ENCODE assay signal across 8 cellular contexts in genomic region chr3:184712579-184713355, GRCh38. TPM values are rescaled to one million over a fixed set of nuclear protein-coding genes. Genes with fewer than 3 reads are reported as not detected.
DNase-seq lines count a peak whose midpoint lies in the region; ATAC-seq, FAIRE-seq and TF ChIP-seq lines count a peak whose summit lies in the region.

No MANE protein-coding gene starts in this region.

- H3K4me1 ChIP-seq in kidney (ENCODE audit: control insufficient read depth in 1 of 2, insufficient read depth in 1 of 2, low read depth in 1 of 2, low read length in 2 of 2) (peaks cover 10 to 11% of the 10 kb centered on the region in 2 donors), thymus (ENCODE audit: control insufficient read depth, insufficient read depth, low read length) (peaks cover 10% of the 10 kb centered on the region)

- peaks cover 29% of the 10 kb centered on the region for H3K4me1 Mint-ChIP-seq in activated CD8-positive, alpha-beta memory T cell treated with anti-CD3 and anti-CD28 coated beads, Interleukin-2, amount 10 ng/mL, durations not matched to agents 7 days and 5 days
- H3K4me1 Mint-ChIP-seq in activated naive CD8-positive, alpha-beta T cell treated with anti-CD3 and anti-CD28 coated beads for 36 hours, result peaks cover 23% of the 10 kb centered on the region

- ATAC-seq in activated CD8-positive, alpha-beta memory T cell treated with anti-CD3 and anti-CD28 coated beads, Interleukin-2, amount 10 ng/mL, durations not matched to agents 7 days and 5 days, result peak; percentile 3
- ATAC-seq in GM19463 (IDR thresholded peaks at IDR 0.05; ENCODE audit: unreplicated experiment), result no peak

- H3K36me3 ChIP-seq in kidney (ENCODE audit: control insufficient read depth in 1 of 2, insufficient read depth in 2 of 2, low read length in 2 of 2) (no peaks in the 10 kb centered on the region), thymus (ENCODE audit: control insufficient read depth, insufficient read depth) (no peaks in the 10 kb centered on the region)

- no peaks in the 10 kb centered on the region for H3K9me3 ChIP-seq in kidney (ENCODE audit: control insufficient read depth in 1 of 2, low read length in 2 of 2)
- no peaks in the 10 kb centered on the region for H3K9me3 ChIP-seq in thymus (ENCODE audit: control insufficient read depth)

- no peaks in the 10 kb centered on the region for H3K27me3 ChIP-seq in thymus (ENCODE audit: control insufficient read depth, insufficient read depth)

- peak overlapping the region; percentile 32 to 48 for H3K9ac ChIP-seq in kidney (ENCODE audit: low read length in 2 of 2)

- H3K9me3 Mint-ChIP-seq in activated CD8-positive, alpha-beta memory T cell treated with anti-CD3 and anti-CD28 coated beads, Interleukin-2, amount 10 ng/mL, durations not matched to agents 7 days and 5 days (ENCODE audit: low read depth), result peaks cover 1% of the 10 kb centered on the region
- no peaks in the 10 kb centered on the region for H3K9me3 Mint-ChIP-seq in activated naive CD8-positive, alpha-beta T cell treated with anti-CD3 and anti-CD28 coated beads for 36 hours

- peak overlapping the region; percentile 83 to 89 for H3K4me3 ChIP-seq in kidney (ENCODE audit: low read length in 2 of 2)
- peak overlapping the region; percentile 96 for H3K4me3 ChIP-seq in thymus (ENCODE audit: low read length)

- H3K27ac Mint-ChIP-seq in activated CD8-positive, alpha-beta memory T cell treated with anti-CD3 and anti-CD28 coated beads, Interleukin-2, amount 10 ng/mL, durations not matched to agents 7 days and 5 days, result peak overlapping the region; percentile 79
- H3K27ac Mint-ChIP-seq in activated naive CD8-positive, alpha-beta T cell treated with anti-CD3 and anti-CD28 coated beads for 36 hours, result peak overlapping the region; percentile 54

- intact Hi-C loops in kidney (cut with DNase I), result no loop called here

- H3K27ac ChIP-seq in kidney (ENCODE audit: low read depth in 2 of 2, low read length in 2 of 2) (no peak overlapping the region), thymus (ENCODE audit: low read depth) (peak overlapping the region; percentile 94)

- CTCF ChIA-PET in activated CD8-positive, alpha-beta memory T cell treated with anti-CD3 and anti-CD28 coated beads, Interleukin-2, amount 10 ng/mL, durations not matched to agents 7 days and 5 days (lab: Charles Lee), result interaction anchor here (0.7 to 2.9 kb wide), 3 partner anchors 125 to 557 kb away, joined by 3 to 15 read pairs (median 3); partner anchors contain the start of genes DVL3 and EPHB3

- FAIRE-seq in kidney (lab: Jason Lieb, UNC), result no peak

- H3K27me3 Mint-ChIP-seq in activated CD8-positive, alpha-beta memory T cell treated with anti-CD3 and anti-CD28 coated beads, Interleukin-2, amount 10 ng/mL, durations not matched to agents 7 days and 5 days, result peaks cover 27% of the 10 kb centered on the region
- peaks cover 4% of the 10 kb centered on the region for H3K27me3 Mint-ChIP-seq in activated naive CD8-positive, alpha-beta T cell treated with anti-CD3 and anti-CD28 coated beads for 36 hours

- 33% methylated on average over 7 of the region's 7 CpGs for WGBS in thymus

- H3K36me3 Mint-ChIP-seq in activated CD8-positive, alpha-beta memory T cell treated with anti-CD3 and anti-CD28 coated beads, Interleukin-2, amount 10 ng/mL, durations not matched to agents 7 days and 5 days, result peaks cover 11% of the 10 kb centered on the region
- peaks cover 34% of the 10 kb centered on the region for H3K36me3 Mint-ChIP-seq in activated naive CD8-positive, alpha-beta T cell treated with anti-CD3 and anti-CD28 coated beads for 36 hours

- H3K4me3 Mint-ChIP-seq in activated CD8-positive, alpha-beta memory T cell treated with anti-CD3 and anti-CD28 coated beads, Interleukin-2, amount 10 ng/mL, durations not matched to agents 7 days and 5 days, result peak overlapping the region; percentile 75
- H3K4me3 Mint-ChIP-seq in activated naive CD8-positive, alpha-beta T cell treated with anti-CD3 and anti-CD28 coated beads for 36 hours, result peak overlapping the region; percentile 91

- no peak for TF ChIP-seq CTCF in kidney (IDR thresholded peaks at IDR 0.05; ENCODE audit: borderline replicate concordance, extremely low read depth, insufficient read depth)

- no peak for DNase-seq in activated CD8-positive, alpha-beta memory T cell treated with anti-CD3 and anti-CD28 coated beads, Interleukin-2, amount 10 ng/mL, durations not matched to agents 7 days and 5 days
- DNase-seq in activated CD8-positive, alpha-beta memory T cell treated with anti-CD3 and anti-CD28 coated beads, Interleukin-2, amount 50 U/mL, for 48 hours, result no peak
- DNase-seq in activated naive CD8-positive, alpha-beta T cell treated with anti-CD3 and anti-CD28 coated beads for 36 hours, result no peak
- DNase-seq in kidney (no peak), H4 (ENCODE audit: low spot score) (no peak), 8988T (no peak)

RNA-seq across cellular contexts. Expression of gene MAGEF1, which starts 0.9 kb away (rescaled TPM):
- 1 to 10 TPM; 2.8 to 5.9 TPM for total RNA-seq in activated CD8-positive, alpha-beta memory T cell treated with anti-CD3 and anti-CD28 coated beads, Interleukin-2, amount 10 ng/mL, durations not matched to agents 7 days and 5 days
- total RNA-seq in activated naive CD8-positive, alpha-beta T cell treated with anti-CD3 and anti-CD28 coated beads for 36 hours, result 10 to 100 TPM; 22.5 to 26.9 TPM
- total RNA-seq in kidney, result 37.9 TPM
- polyA plus RNA-seq in kidney (ENCODE audit: insufficient read depth, low read depth, low replicate concordance) (50.0 TPM), thymus (62.4 TPM)
- 51.8 and 55.4 TPM in 2 replicates for total RNA-seq in H4 (2014; rRNA removed; shearing (Covaris generic))
